ENCODE assay signal across 17 cellular contexts in the genomic region with DNA sequence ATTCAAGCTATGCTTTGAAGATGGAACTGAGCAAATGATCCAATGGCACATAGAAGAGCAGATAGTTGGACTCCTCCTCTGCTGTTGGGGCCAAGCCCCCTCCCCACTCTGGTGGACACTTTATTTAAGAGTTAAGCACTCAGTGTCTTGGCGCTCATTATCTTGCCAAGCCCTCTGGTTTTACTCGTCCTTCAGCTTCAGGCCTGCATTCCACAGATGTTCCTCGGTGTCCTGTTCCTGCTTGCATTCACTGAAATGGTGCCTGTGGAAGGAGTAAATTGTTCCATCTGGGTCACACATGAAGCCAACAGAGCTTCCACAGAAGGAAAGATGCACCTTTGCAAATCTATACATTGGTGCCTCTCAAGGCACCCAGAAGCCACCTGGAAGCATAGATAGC. TPM values are rescaled to one million over a fixed set of nuclear protein-coding genes. Genes with fewer than 3 reads are reported as not detected.
DNase-seq lines count a peak whose midpoint lies in the region; ATAC-seq and TF ChIP-seq lines count a peak whose summit lies in the region.
"Had no signal": no experiment of that assay in that cellular context is flagged by ENCODE, and none has a peak within 500 bp of the region (broad histone marks: within the 10 kb centered on the region; RNA-seq: fewer than 3 reads in every experiment).

No MANE protein-coding gene starts in this region.

- H3K4me1 ChIP-seq in CD4-positive, CD25-positive, alpha-beta regulatory T cell (ENCODE audit: control insufficient read depth, insufficient read depth, low read length, poor library complexity, severe bottlenecking) = peaks cover 25% of the 10 kb centered on the region
- peaks cover 0 to 13% (median 0%) of the 10 kb centered on the region in 4 donors for H3K4me1 ChIP-seq in right lobe of liver

- no peak for TF ChIP-seq POLR2A in right lobe of liver (IDR thresholded peaks at IDR 0.05)

- no peak overlapping the region for H3K4me3 ChIP-seq in CD4-positive, CD25-positive, alpha-beta regulatory T cell (ENCODE audit: low read depth, low read length)
- H3K4me3 ChIP-seq in epithelial cell of esophagus (ENCODE audit: low read length) (no peak overlapping the region), MG63 (no peak overlapping the region), right lobe of liver (no peak overlapping the region)

- H3K27ac ChIP-seq in CD4-positive, CD25-positive, alpha-beta regulatory T cell (ENCODE audit: insufficient read depth, low read length, poor library complexity, severe bottlenecking) = no peak overlapping the region
- H3K27ac ChIP-seq in right lobe of liver = no peak overlapping the region
- H3K27ac ChIP-seq: RWPE1 had no signal

- peaks cover 30% of the 10 kb centered on the region for H3K36me3 Mint-ChIP-seq in CD4-positive, CD25-positive, alpha-beta regulatory T cell
- H3K36me3 Mint-ChIP-seq in nephron (ENCODE audit: low read depth) = peaks cover 9% of the 10 kb centered on the region

- no peaks in the 10 kb centered on the region for H3K27me3 ChIP-seq in CD4-positive, CD25-positive, alpha-beta regulatory T cell (ENCODE audit: control insufficient read depth, insufficient read depth, low read length)
- no peaks in the 10 kb centered on the region for H3K27me3 ChIP-seq in MG63
- no peaks in the 10 kb centered on the region for H3K27me3 ChIP-seq in right lobe of liver

- no peak for ATAC-seq in CD4-positive, CD25-positive, alpha-beta regulatory T cell (ENCODE audit: low read depth in 2 of 2)
- ATAC-seq in right lobe of liver (no peak), HG02759 (IDR thresholded peaks at IDR 0.05; ENCODE audit: unreplicated experiment) (no peak)
- ATAC-seq: effector memory CD8-positive, alpha-beta T cell had no signal

- peaks cover 46 to 98% (median 85%) of the 10 kb centered on the region in 4 donors for H3K4me1 Mint-ChIP-seq in CD4-positive, CD25-positive, alpha-beta regulatory T cell
- H3K4me1 Mint-ChIP-seq in nephron = peaks cover 83% of the 10 kb centered on the region

- intact Hi-C loops in right lobe of liver (cut with DNase I) = no loop called here

- WGBS in right lobe of liver (ENCODE audit: insufficient coverage, low coverage, low lambda C conversion rate, missing lambda C conversion rate) = 53% methylated on average over 2 of the region's 3 CpGs

- no peak for TF ChIP-seq CTCF in epithelial cell of esophagus (IDR thresholded peaks at IDR 0.05; ENCODE audit: insufficient read depth, low read depth, low read length, missing control alignments)
- TF ChIP-seq CTCF in nephron (IDR thresholded peaks at IDR 0.05; ENCODE audit: unreplicated experiment in 3 of 3) = no peak
- no peak for TF ChIP-seq CTCF in right lobe of liver (IDR thresholded peaks at IDR 0.05)

- H3K4me3 Mint-ChIP-seq in CD4-positive, CD25-positive, alpha-beta regulatory T cell = no peak overlapping the region
- no peak overlapping the region for H3K4me3 Mint-ChIP-seq in nephron
- H3K4me3 Mint-ChIP-seq: activated naive CD4-positive, alpha-beta T cell treated with anti-CD3 and anti-CD28 coated beads for 36 hours; effector memory CD8-positive, alpha-beta T cell; naive B cell had no signal

- peaks cover 2% of the 10 kb centered on the region for H3K36me3 ChIP-seq in CD4-positive, CD25-positive, alpha-beta regulatory T cell (ENCODE audit: control insufficient read depth, insufficient read depth, low read length)
- H3K36me3 ChIP-seq in MG63 (no peaks in the 10 kb centered on the region), right lobe of liver (no peaks in the 10 kb centered on the region)

- no peak for DNase-seq in CD4-positive, CD25-positive, alpha-beta regulatory T cell
- peak; percentile 34 for DNase-seq in GM03348 (ENCODE audit: low spot score)
- peak; percentile 60 for DNase-seq in epithelial cell of esophagus (ENCODE audit: low read depth)
- DNase-seq in NCI-H446 (lab: John Stamatoyannopoulos, UW) = no peak
- DNase-seq in MG63 = no peak
- DNase-seq in right lobe of liver = no peak
- DNase-seq: activated CD4-positive, alpha-beta T cell treated with anti-CD3 and anti-CD28 coated beads, Interleukin-2, amount 50 U/mL, for 1 hour; activated naive CD4-positive, alpha-beta T cell treated with anti-CD3 and anti-CD28 coated beads for 36 hours; effector memory CD8-positive, alpha-beta T cell; EL; naive B cell; NCI-H1105; NCI-H2107; NCI-H524 had no signal

- no peaks in the 10 kb centered on the region for H3K9me3 ChIP-seq in CD4-positive, CD25-positive, alpha-beta regulatory T cell (ENCODE audit: control insufficient read depth in 2 of 2, low read length in 2 of 2)
- H3K9me3 ChIP-seq in MG63 (no peaks in the 10 kb centered on the region), right lobe of liver (no peaks in the 10 kb centered on the region)

- peaks cover 0 to under 1% (median 0%) of the 10 kb centered on the region in 7 donors for H3K9me3 Mint-ChIP-seq in CD4-positive, CD25-positive, alpha-beta regulatory T cell
- no peaks in the 10 kb centered on the region for H3K9me3 Mint-ChIP-seq in nephron
- H3K9me3 Mint-ChIP-seq: activated naive CD4-positive, alpha-beta T cell treated with anti-CD3 and anti-CD28 coated beads for 36 hours; effector memory CD8-positive, alpha-beta T cell; naive B cell had no signal

- H3K27ac Mint-ChIP-seq in CD4-positive, CD25-positive, alpha-beta regulatory T cell = peak overlapping the region in 2 of 3 donors; percentile 59 to 74
- peak overlapping the region in 2 of 3 experiments; percentile 51 to 55 for H3K27ac Mint-ChIP-seq in nephron
- H3K27ac Mint-ChIP-seq: activated naive CD4-positive, alpha-beta T cell treated with anti-CD3 and anti-CD28 coated beads for 36 hours had no signal

- no peaks in the 10 kb centered on the region for H3K27me3 Mint-ChIP-seq in CD4-positive, CD25-positive, alpha-beta regulatory T cell
- no peaks in the 10 kb centered on the region for H3K27me3 Mint-ChIP-seq in nephron (ENCODE audit: low read depth)
- H3K27me3 Mint-ChIP-seq: effector memory CD8-positive, alpha-beta T cell; naive B cell had no signal

RNA-seq across cellular contexts. Expression of gene MAML2, which starts 26.1 kb away (rescaled TPM):
- 35.6 TPM for total RNA-seq in CD4-positive, CD25-positive, alpha-beta regulatory T cell
- polyA plus RNA-seq in CD4-positive, CD25-positive, alpha-beta regulatory T cell = 1 to 10 TPM; 4.1 to 9.3 (median 7.8) TPM
- total RNA-seq in MG63 (2014; rRNA removed; shearing (Covaris generic); ENCODE audit: low replicate concordance) = 0.82 and 1.7 TPM in 2 replicates
- total RNA-seq in right lobe of liver = 1 to 10 TPM in 5 of 6 experiments, under 1 TPM in 1; 0.92 to 2.3 (median 1.9) TPM

Comparison
In these comparisons a context has a peak if more than half of its experiments do, and no peak if none do; other contexts are left out.
1. DNase-seq: peak in GM03348 (single experiment) and epithelial cell of esophagus (single experiment); none in CD4-positive, CD25-positive, alpha-beta regulatory T cell (0 of 3), NCI-H446 (0 of 2), MG63 (single experiment) and right lobe of liver (0 of 3).
2. RNA of gene MAML2, which starts 26.1 kb away (total RNA-seq): 35.6 TPM in CD4-positive, CD25-positive, alpha-beta regulatory T cell (single experiment); 0.92 to 2.3 TPM in right lobe of liver and 0.82 to 1.7 TPM in MG63; every median in the first group is over 10 times any median in the second.